Comparison of ENCODE assay signal across 9 cellular contexts in genomic region chr3:57078366-57079220, GRCh38. TPM values are rescaled to one million over a fixed set of nuclear protein-coding genes. Genes with fewer than 3 reads are reported as not detected.
DNase-seq lines count a peak whose midpoint lies in the region; ATAC-seq and TF ChIP-seq lines count a peak whose summit lies in the region.
"Had no signal": no experiment of that assay in that cellular context is flagged by ENCODE, and none has a peak within 500 bp of the region (broad histone marks: within the 10 kb centered on the region; RNA-seq: fewer than 3 reads in every experiment).

No MANE protein-coding gene starts in this region.

- POLR2A ChIA-PET in CD8-positive, alpha-beta T cell (lab: Charles Lee): no interaction called here

- peak in 3 of 7 experiments; percentile 5 to 50 (median 20) for DNase-seq in CD8-positive, alpha-beta T cell
- DNase-seq in HAP-1 (ENCODE audit: low spot score in 2 of 2) (peak; percentile 13 to 76), SK-N-MC (ENCODE audit: low read depth, low spot score) (no peak), colonic mucosa (peak; percentile 69), cerebellar nuclear complex (lab: John Stamatoyannopoulos, UW) (no peak)
- DNase-seq in stimulated activated CD4-positive, alpha-beta T cell treated with anti-CD3 and anti-CD28 coated beads, Interleukin-12 subunit alpha, Interleukin-12 subunit beta, amount 100 ng/mL, for 4 hours: peak; percentile 8

- peak overlapping the region; percentile 76 for H3K4me3 Mint-ChIP-seq in CD8-positive, alpha-beta T cell

- no peak for TF ChIP-seq CTCF in CD8-positive, alpha-beta T cell (IDR thresholded peaks at IDR 0.05)
- TF ChIP-seq CTCF in colonic mucosa (IDR thresholded peaks at IDR 0.05): no peak

- no peaks in the 10 kb centered on the region for H3K36me3 ChIP-seq in CD8-positive, alpha-beta T cell (ENCODE audit: insufficient read depth, low read length)
- H3K36me3 ChIP-seq in HAP-1 (replicated peaks) (no peaks in the 10 kb centered on the region), SK-N-MC (ENCODE audit: insufficient read depth, low read length) (no peaks in the 10 kb centered on the region), colonic mucosa (no peaks in the 10 kb centered on the region)

- H3K9ac ChIP-seq in SK-N-MC (ENCODE audit: insufficient read length): no peak overlapping the region
- H3K9ac ChIP-seq in colonic mucosa (ENCODE audit: low read depth in 2 of 2, low read length in 2 of 2): peak overlapping the region; percentile 82 to 83

- intact Hi-C loops in CD8-positive, alpha-beta T cell (cut with DNase I, micrococcal nuclease): no loop called here
- intact Hi-C loops in colonic mucosa (cut with DNase I): loop anchor here (5.0 kb wide), 1 partner anchor 81 kb away; no protein-coding TSS in a partner anchor

- H3K4me1 Mint-ChIP-seq in CD8-positive, alpha-beta T cell (ENCODE audit: low read depth): peaks cover 6% of the 10 kb centered on the region

- in situ Hi-C loops in HAP-1 (cut with MboI; ENCODE audit: low sequenced_read_pairs): no loop called here

- H3K4me1 ChIP-seq in CD8-positive, alpha-beta T cell (ENCODE audit: insufficient read depth, low read length): peaks cover 5% of the 10 kb centered on the region
- peaks cover 11% of the 10 kb centered on the region for H3K4me1 ChIP-seq in HAP-1
- H3K4me1 ChIP-seq in colonic mucosa: no peaks in the 10 kb centered on the region

- CTCF ChIA-PET in CD8-positive, alpha-beta T cell (lab: Charles Lee): no interaction called here

- H3K27ac ChIP-seq in CD8-positive, alpha-beta T cell (ENCODE audit: low read depth, low read length): no peak overlapping the region
- H3K27ac ChIP-seq in SK-N-MC: no peak overlapping the region
- H3K27ac ChIP-seq in colonic mucosa: peak overlapping the region; percentile 45
- H3K27ac ChIP-seq in layer of hippocampus (ENCODE audit: low read depth, low read length): peak overlapping the region; percentile 30

- H3K36me3 Mint-ChIP-seq in CD8-positive, alpha-beta T cell: no peaks in the 10 kb centered on the region

- peaks cover 59% of the 10 kb centered on the region for H3K27me3 Mint-ChIP-seq in CD8-positive, alpha-beta T cell (ENCODE audit: low read depth)

- H3K4me3 ChIP-seq in CD8-positive, alpha-beta T cell (ENCODE audit: low read depth, low read length): peak overlapping the region; percentile 52
- H3K4me3 ChIP-seq in HAP-1 (peak overlapping the region; percentile 80), SK-N-MC (peak overlapping the region; percentile 77), colonic mucosa (peak overlapping the region; percentile 55)

- no peak overlapping the region for H3K27ac Mint-ChIP-seq in CD8-positive, alpha-beta T cell

- H3K9me3 Mint-ChIP-seq in CD8-positive, alpha-beta T cell: no peaks in the 10 kb centered on the region

- no peaks in the 10 kb centered on the region for H3K9me3 ChIP-seq in CD8-positive, alpha-beta T cell (ENCODE audit: low read length)
- no peaks in the 10 kb centered on the region for H3K9me3 ChIP-seq in HAP-1
- no peaks in the 10 kb centered on the region for H3K9me3 ChIP-seq in SK-N-MC (ENCODE audit: low read depth, low read length)
- no peaks in the 10 kb centered on the region for H3K9me3 ChIP-seq in colonic mucosa

- H3K27me3 ChIP-seq in CD8-positive, alpha-beta T cell (ENCODE audit: insufficient read depth, low read length): peaks cover 16% of the 10 kb centered on the region
- no peaks in the 10 kb centered on the region for H3K27me3 ChIP-seq in HAP-1 (ENCODE audit: low read depth)
- no peaks in the 10 kb centered on the region for H3K27me3 ChIP-seq in colonic mucosa
- H3K27me3 ChIP-seq in layer of hippocampus (ENCODE audit: control insufficient read depth, insufficient read depth, low read length): no peaks in the 10 kb centered on the region

- ATAC-seq in CD8-positive, alpha-beta T cell: peak; percentile 48
- no peak for ATAC-seq in HG02884 (IDR thresholded peaks at IDR 0.05; ENCODE audit: unreplicated experiment)

RNA-seq across cellular contexts. Expression of gene SPATA12, which starts 18.1 kb away (rescaled TPM):
- not detected for total RNA-seq in CD8-positive, alpha-beta T cell
- under 1 TPM in 1 of 2 donors, not detected in 1; 0.27 TPM for total RNA-seq in colonic mucosa
- total RNA-seq: temporal lobe had no signal

Comparison
In these comparisons a context has a peak if more than half of its experiments do, and no peak if none do; other contexts are left out.
1. DNase-seq: peak in HAP-1 (2 of 2), colonic mucosa (single experiment) and stimulated activated CD4-positive, alpha-beta T cell treated with anti-CD3 and anti-CD28 coated beads, Interleukin-12 subunit alpha, Interleukin-12 subunit beta, amount 100 ng/mL, for 4 hours (single experiment); none in SK-N-MC (single experiment) and cerebellar nuclear complex (0 of 2).
2. H3K27ac ChIP-seq: peak in colonic mucosa (single experiment) and layer of hippocampus (single experiment); none in CD8-positive, alpha-beta T cell (single experiment) and SK-N-MC (single experiment).
3. Peak in every context shown above with its lines, with median percentiles within 50 percentile points of each other: H3K4me3 ChIP-seq.